ENCODE assay signal across 10 cellular contexts in genomic region chr5:143063175-143063970, GRCh38.
DNase-seq lines count a peak whose midpoint lies in the region; ATAC-seq and TF ChIP-seq lines count a peak whose summit lies in the region.
"Had no signal": no experiment of that assay in that cellular context is flagged by ENCODE, and none has a peak within 500 bp of the region (broad histone marks: within the 10 kb centered on the region; RNA-seq: fewer than 3 reads in every experiment).

No MANE protein-coding gene starts in this region.

- H3K36me3 ChIP-seq in lung (ENCODE audit: control insufficient read depth in 2 of 2, insufficient read depth in 2 of 2, low read length in 2 of 2) (peaks cover 0 to 6% of the 10 kb centered on the region in 2 donors), spleen (peaks cover 0 to 44% (median under 1%) of the 10 kb centered on the region in 6 donors), BE2C (no peaks in the 10 kb centered on the region)

- intact Hi-C loops in spleen (cut with DNase I; ENCODE audit: low total_unique reads), result no loop called here

- H3K4me3 ChIP-seq in lung (no peak overlapping the region), spleen (no peak overlapping the region), BE2C (ENCODE audit: low read depth, low read length) (no peak overlapping the region)
- H3K4me3 ChIP-seq: SK-N-MC had no signal

- TF ChIP-seq CTCF in lung (IDR thresholded peaks at IDR 0.05; ENCODE audit: control extremely low read depth, extremely low read depth) (no peak), spleen (IDR thresholded peaks at IDR 0.05 in 8 of 11, conservative IDR thresholded peaks at IDR 0.05 in 3 of 11) (no peak), BE2C (IDR thresholded peaks at IDR 0.05; ENCODE audit: low read depth, low read length) (no peak)

- H3K27me3 ChIP-seq in lung (ENCODE audit: control insufficient read depth, insufficient read depth) (no peaks in the 10 kb centered on the region), spleen (replicated peaks in 1 of 7) (no peaks in the 10 kb centered on the region), BE2C (no peaks in the 10 kb centered on the region)

- TF ChIP-seq POLR2A in spleen (IDR thresholded peaks at IDR 0.05), result no peak

- ATAC-seq in lung (ENCODE audit: insufficient read depth, low FRiP score), result no peak

- peaks cover 14 to 35% of the 10 kb centered on the region in 2 donors for H3K4me1 ChIP-seq in lung (ENCODE audit: control insufficient read depth in 2 of 2, insufficient read depth in 2 of 2, low read length in 2 of 2)
- peaks cover 9 to 58% (median 32%) of the 10 kb centered on the region in 6 donors for H3K4me1 ChIP-seq in spleen
- no peaks in the 10 kb centered on the region; the same call in 1 of the 2 replicates for H3K4me1 ChIP-seq in BE2C

- H3K27ac ChIP-seq in cingulate gyrus (ENCODE audit: low read depth, low read length) (peak overlapping the region; percentile 20), lung (ENCODE audit: low read depth in 1 of 2, low read length in 1 of 2) (peak overlapping the region; percentile 56 to 79), spleen (peak overlapping the region in 6 of 8 donors; percentile 61 to 74 (median 65))
- H3K27ac ChIP-seq: SK-N-MC had no signal

- WGBS in lung, 2 donors, result 58 to 81% methylated on average over 7 of the region's 7 CpGs
- 58 to 77% (median 68%) methylated on average over 7 of the region's 7 CpGs for WGBS in spleen, 5 donors

- DNase-seq in NCI-H187 treated with DMSO at 0.1 percent for 48 hours (lab: John Stamatoyannopoulos, UW) (peak; percentile 78), lung (ENCODE audit: low spot score) (peak; percentile 33), spleen (no peak), UCSD-AML1 (lab: John Stamatoyannopoulos, UW; ENCODE audit: unreplicated experiment) (no peak), NCI-H524 treated with DMSO at 0.1 percent for 48 hours (lab: John Stamatoyannopoulos, UW) (no peak), BE2C (no peak), DMS79 (lab: John Stamatoyannopoulos, UW) (no peak)
- DNase-seq: effector CD8-positive, alpha-beta T cell had no signal

- no peaks in the 10 kb centered on the region for H3K9me3 ChIP-seq in lung (ENCODE audit: control insufficient read depth in 2 of 2, insufficient read depth in 1 of 2, low read length in 1 of 2)
- H3K9me3 ChIP-seq in spleen, result no peaks in the 10 kb centered on the region
- H3K9me3 ChIP-seq in BE2C, result no peaks in the 10 kb centered on the region

Comparison
In these comparisons a context has a peak if more than half of its experiments do, and no peak if none do; other contexts are left out.
1. DNase-seq: peak in NCI-H187 treated with DMSO at 0.1 percent for 48 hours (single experiment) and lung (single experiment); none in spleen (single experiment), UCSD-AML1 (single experiment), NCI-H524 treated with DMSO at 0.1 percent for 48 hours (single experiment), BE2C (single experiment) and DMS79 (single experiment).
2. Peak in every context shown above with its lines, with median percentiles within 50 percentile points of each other: H3K27ac ChIP-seq.